ENCODE assay signal across 8 cellular contexts in the genomic region with DNA sequence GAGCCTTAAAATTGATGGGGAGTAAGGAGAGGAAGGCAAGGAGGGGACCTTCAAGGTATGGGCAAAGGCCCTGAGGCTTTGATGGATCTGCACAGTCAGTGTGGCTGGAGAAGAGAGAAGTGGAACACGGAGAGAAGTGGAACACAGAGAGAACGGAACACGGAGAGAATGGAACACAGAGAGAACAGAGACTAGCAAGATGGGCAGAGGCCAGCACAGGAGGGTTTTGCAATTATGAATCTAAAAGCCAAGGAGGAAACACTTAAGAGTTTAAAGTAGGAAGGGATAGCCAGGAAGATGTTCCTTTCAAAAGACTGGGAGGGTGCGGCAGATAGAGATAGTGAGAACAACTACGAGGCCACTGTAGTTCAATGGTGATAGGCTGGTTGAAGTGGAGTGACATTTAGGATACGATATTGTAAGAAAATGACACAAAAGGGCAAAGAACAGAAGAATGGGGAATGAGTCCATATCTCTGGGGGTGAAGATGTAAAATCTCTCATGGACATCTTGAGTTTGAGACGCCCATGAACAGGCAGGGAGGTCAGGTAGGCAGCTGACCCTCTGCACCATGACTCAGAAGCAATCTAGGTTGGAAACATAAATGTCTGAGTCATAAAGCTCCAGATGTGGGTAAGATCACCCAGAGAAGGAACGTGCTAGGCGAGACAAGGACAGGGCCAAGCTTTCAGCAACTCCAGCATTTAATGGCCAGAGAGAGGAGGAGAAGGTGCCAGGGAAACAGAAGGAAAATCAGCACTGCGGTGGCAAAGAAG. TPM values are rescaled to one million over a fixed set of nuclear protein-coding genes. Genes with fewer than 3 reads are reported as not detected.
DNase-seq lines count a peak whose midpoint lies in the region; ATAC-seq and TF ChIP-seq lines count a peak whose summit lies in the region.

No MANE protein-coding gene starts in this region.

- POLR2A ChIA-PET in Panc1 (lab: Charles Lee) = interaction anchor here (0.9 kb wide), 1 partner anchor 23 kb away, joined by 4 read pairs; no protein-coding TSS in a partner anchor

- in situ Hi-C loops in Panc1 (cut with HindIII; ENCODE audit: low pct_unique_long_range_greater_than_20kb, low sequenced_read_pairs) = no loop called here

- CTCF ChIA-PET in Calu3 (lab: Charles Lee) = interaction anchor here (0.6 to 0.9 kb wide), 3 partner anchors 9 to 28 kb away, joined by 3 to 4 read pairs (median 3); a partner anchor contains a TSS
- CTCF ChIA-PET in Panc1 (lab: Charles Lee) = no interaction called here

- BruUV-seq in Calu3 (replicated peaks; lab: Mats Ljungman, UMichigan) (no TSS peak), Panc1 (replicated peaks; lab: Mats Ljungman, UMichigan) (no TSS peak)

- TF ChIP-seq CTCF in Calu3 (IDR thresholded peaks at IDR 0.05; ENCODE audit: unreplicated experiment) (no peak), Panc1 (IDR thresholded peaks at IDR 0.05) (no peak), epithelial cell of esophagus (IDR thresholded peaks at IDR 0.05; ENCODE audit: insufficient read depth, low read depth, low read length, missing control alignments) (no peak), progenitor cell of endocrine pancreas (IDR thresholded peaks at IDR 0.05; ENCODE audit: unreplicated experiment) (no peak)

- DNase-seq in Calu3 (no peak), Panc1 (ENCODE audit: low read depth, low spot score) (peak; percentile 82), epithelial cell of esophagus (ENCODE audit: low read depth) (peak; percentile 78), progenitor cell of endocrine pancreas (ENCODE audit: low spot score, unreplicated experiment) (no peak)

- peak overlapping the region; percentile 99 for H3K27ac ChIP-seq in Panc1 (ENCODE audit: low read length)

- H3K9me3 Mint-ChIP-seq in Calu3 (ENCODE audit: low read depth, unreplicated experiment) (peaks cover 3% of the 10 kb centered on the region), progenitor cell of endocrine pancreas (ENCODE audit: low read depth) (no peaks in the 10 kb centered on the region)

- no peaks in the 10 kb centered on the region for H3K27me3 Mint-ChIP-seq in Calu3 (ENCODE audit: unreplicated experiment)
- no peaks in the 10 kb centered on the region for H3K27me3 Mint-ChIP-seq in progenitor cell of endocrine pancreas

- H3K4me1 ChIP-seq in Panc1 (ENCODE audit: control insufficient read depth, insufficient read depth, low read length) = peaks cover 80% of the 10 kb centered on the region

- peak overlapping the region; percentile 5 for H3K4me3 Mint-ChIP-seq in Calu3 (ENCODE audit: low read depth, unreplicated experiment)
- H3K4me3 Mint-ChIP-seq in progenitor cell of endocrine pancreas (ENCODE audit: low read depth) = no peak overlapping the region

- H3K27ac Mint-ChIP-seq in Calu3 (ENCODE audit: unreplicated experiment) = peak overlapping the region; percentile 63
- H3K27ac Mint-ChIP-seq in progenitor cell of endocrine pancreas = peak overlapping the region; percentile 82

- H3K36me3 Mint-ChIP-seq in Calu3 (ENCODE audit: insufficient read depth, unreplicated experiment) = peaks cover 12% of the 10 kb centered on the region
- peaks cover 33% of the 10 kb centered on the region for H3K36me3 Mint-ChIP-seq in progenitor cell of endocrine pancreas (ENCODE audit: insufficient read depth)

- H3K4me1 Mint-ChIP-seq in Calu3 (ENCODE audit: low read depth, unreplicated experiment) (peaks cover 68% of the 10 kb centered on the region), progenitor cell of endocrine pancreas (ENCODE audit: low read depth) (peaks cover 48% of the 10 kb centered on the region)

- ATAC-seq in Panc1 (peak; percentile 80), GM19397 (IDR thresholded peaks at IDR 0.05; ENCODE audit: unreplicated experiment) (no peak), GM21723 (IDR thresholded peaks at IDR 0.05; ENCODE audit: unreplicated experiment) (no peak), GM21528 (IDR thresholded peaks at IDR 0.05; ENCODE audit: low FRiP score, unreplicated experiment) (no peak), GM18870 (IDR thresholded peaks at IDR 0.05; ENCODE audit: unreplicated experiment) (no peak)

- H3K36me3 ChIP-seq in Panc1 (ENCODE audit: control insufficient read depth, insufficient read depth, low read length) = no peaks in the 10 kb centered on the region

- intact Hi-C loops in Calu3 (cut with micrococcal nuclease; ENCODE audit: unreplicated experiment) = no loop called here
- intact Hi-C loops in Panc1 (cut with micrococcal nuclease; ENCODE audit: unreplicated experiment) = loop anchor here (10.0 kb wide), 1 partner anchor 56 kb away; no protein-coding TSS in a partner anchor

- H3K27me3 ChIP-seq in Panc1 (ENCODE audit: control insufficient read depth, insufficient read depth, low read length) = no peaks in the 10 kb centered on the region

- no peaks in the 10 kb centered on the region for H3K9me3 ChIP-seq in Panc1 (ENCODE audit: control insufficient read depth, insufficient read depth, low read depth, low read length)

- H3K4me3 ChIP-seq in Panc1 (ENCODE audit: low read depth in 2 of 2, low read length in 2 of 2) (no peak overlapping the region), epithelial cell of esophagus (ENCODE audit: low read length) (no peak overlapping the region)

RNA-seq across cellular contexts. Expression of a gene that starts 25.4 kb away (rescaled TPM):
- total RNA-seq in Calu3 (2022) = 53.1 and 77.3 TPM in 2 replicates
- total RNA-seq in Panc1 (2021; ENCODE audit: unreplicated experiment) = 50.7 TPM
- polyA plus RNA-seq in Panc1 (2012; ENCODE audit: insufficient read length) = 26.6 TPM
- 100 and 102 TPM in 2 replicates for total RNA-seq in progenitor cell of endocrine pancreas

Comparison
In these comparisons a context has a peak if more than half of its experiments do, and no peak if none do; other contexts are left out.
1. DNase-seq: peak in Panc1 (single experiment) and epithelial cell of esophagus (single experiment); none in Calu3 (single experiment) and progenitor cell of endocrine pancreas (single experiment).